In the genomic region with DNA sequence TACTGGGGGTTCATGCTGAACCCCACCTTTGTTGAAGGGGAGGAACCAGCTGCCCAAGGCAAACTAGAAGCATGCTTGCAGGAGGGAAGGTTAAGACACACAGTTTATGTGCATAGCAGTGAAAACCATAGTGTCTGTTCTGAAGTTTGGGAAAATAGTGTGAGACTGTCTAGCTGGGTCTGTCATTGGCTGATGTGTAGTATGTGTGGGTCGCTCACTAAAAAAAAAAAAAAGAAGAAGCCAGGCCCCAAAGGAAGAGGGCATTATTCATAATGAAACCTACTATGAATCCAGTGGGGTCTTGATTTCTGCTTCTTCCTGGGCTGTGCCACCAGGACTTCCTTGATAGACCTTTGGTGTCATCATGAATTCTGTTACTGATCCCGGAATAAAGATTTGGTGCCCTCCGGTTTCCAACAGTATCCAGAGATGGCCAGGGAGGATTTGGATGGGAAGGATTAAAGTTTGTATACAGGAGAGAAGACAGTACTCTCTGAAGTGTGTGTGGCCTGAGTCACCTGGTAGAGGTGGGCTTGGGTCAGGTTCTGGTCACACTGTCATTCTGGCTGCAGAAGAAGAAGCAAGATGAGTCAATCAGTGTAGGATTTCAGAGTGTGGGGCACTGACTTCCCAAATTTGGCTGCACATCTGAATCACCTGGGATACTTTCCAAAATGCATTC, we compare ENCODE assay signal across 16 cellular contexts.
DNase-seq lines count a peak whose midpoint lies in the region; ATAC-seq and TF ChIP-seq lines count a peak whose summit lies in the region.
"Had no signal": no experiment of that assay in that cellular context is flagged by ENCODE, and none has a peak within 500 bp of the region (broad histone marks: within the 10 kb centered on the region; RNA-seq: fewer than 3 reads in every experiment).

No MANE protein-coding gene starts in this region.

- no peaks in the 10 kb centered on the region for H3K27me3 ChIP-seq in dorsolateral prefrontal cortex
- H3K27me3 ChIP-seq: upper lobe of right lung had no signal

- H3K27me3 Mint-ChIP-seq in activated CD4-positive, alpha-beta T cell treated with anti-CD3 and anti-CD28 coated beads, Interleukin-2, amount 10 ng/mL, durations not matched to agents 24 days and 14 days: no peaks in the 10 kb centered on the region
- H3K27me3 Mint-ChIP-seq in endothelial cell (ENCODE audit: unreplicated experiment): no peaks in the 10 kb centered on the region
- H3K27me3 Mint-ChIP-seq: dendritic cell treated with granulocyte-macrophage colony-stimulating factor and Interleukin-4, amounts not matched to agents 40 ng/mL and 50 ng/mL, for 4 days had no signal

- TF ChIP-seq CTCF in dorsolateral prefrontal cortex (IDR thresholded peaks at IDR 0.05 in 54 of 56, conservative IDR thresholded peaks at IDR 0.05 in 2 of 56; ENCODE audit: low read depth in 1 of 56, partially characterized antibody in 56 of 56) (no peak), endothelial cell (IDR thresholded peaks at IDR 0.05; ENCODE audit: unreplicated experiment) (no peak)

- H3K27ac Mint-ChIP-seq in activated CD4-positive, alpha-beta T cell treated with anti-CD3 and anti-CD28 coated beads, Interleukin-2, amount 10 ng/mL, durations not matched to agents 24 days and 14 days: peak overlapping the region; percentile 87
- peak overlapping the region; percentile 55 for H3K27ac Mint-ChIP-seq in stimulated activated effector memory CD8-positive, alpha-beta T cell treated with anti-CD3 and anti-CD28 coated beads, Interleukin-12 subunit alpha, Interleukin-12 subunit beta, amount 100 ng/mL, for 72 hours
- no peak overlapping the region for H3K27ac Mint-ChIP-seq in endothelial cell (ENCODE audit: unreplicated experiment)
- H3K27ac Mint-ChIP-seq: dendritic cell treated with granulocyte-macrophage colony-stimulating factor and Interleukin-4, amounts not matched to agents 40 ng/mL and 50 ng/mL, for 4 days had no signal

- intact Hi-C loops in activated CD4-positive, alpha-beta T cell treated with anti-CD3 and anti-CD28 coated beads, Interleukin-2, amount 10 ng/mL, durations not matched to agents 24 days and 14 days (cut with micrococcal nuclease): no loop called here
- intact Hi-C loops in dorsolateral prefrontal cortex (cut with DNase I): no loop called here

- peak overlapping the region in 53 of 59 donors; percentile 18 to 93 (median 84) for H3K27ac ChIP-seq in dorsolateral prefrontal cortex
- H3K27ac ChIP-seq: upper lobe of right lung had no signal

- peaks cover 70% of the 10 kb centered on the region for H3K4me1 Mint-ChIP-seq in activated CD4-positive, alpha-beta T cell treated with anti-CD3 and anti-CD28 coated beads, Interleukin-2, amount 10 ng/mL, durations not matched to agents 24 days and 14 days
- H3K4me1 Mint-ChIP-seq in stimulated activated effector memory CD8-positive, alpha-beta T cell treated with anti-CD3 and anti-CD28 coated beads, Interleukin-12 subunit alpha, Interleukin-12 subunit beta, amount 100 ng/mL, for 72 hours: peaks cover 62% of the 10 kb centered on the region
- H3K4me1 Mint-ChIP-seq in endothelial cell (ENCODE audit: unreplicated experiment): no peaks in the 10 kb centered on the region

- no peaks in the 10 kb centered on the region for H3K9me3 Mint-ChIP-seq in activated CD4-positive, alpha-beta T cell treated with anti-CD3 and anti-CD28 coated beads, Interleukin-2, amount 10 ng/mL, durations not matched to agents 24 days and 14 days
- no peaks in the 10 kb centered on the region for H3K9me3 Mint-ChIP-seq in stimulated activated effector memory CD8-positive, alpha-beta T cell treated with anti-CD3 and anti-CD28 coated beads, Interleukin-12 subunit alpha, Interleukin-12 subunit beta, amount 100 ng/mL, for 72 hours
- H3K9me3 Mint-ChIP-seq in endothelial cell (ENCODE audit: unreplicated experiment): no peaks in the 10 kb centered on the region
- H3K9me3 Mint-ChIP-seq: H9 had no signal

- DNase-seq in activated CD4-positive, alpha-beta T cell treated with anti-CD3 and anti-CD28 coated beads, Interleukin-2, amount 10 ng/mL, durations not matched to agents 24 days and 14 days: no peak
- DNase-seq in activated CD4-positive, alpha-beta T cell treated with anti-CD3 and anti-CD28 coated beads for 48 hours: no peak
- DNase-seq in dorsolateral prefrontal cortex (no peak), globus pallidus (ENCODE audit: low spot score) (no peak), endothelial cell (ENCODE audit: low spot score) (no peak)
- DNase-seq in stimulated activated effector memory CD8-positive, alpha-beta T cell treated with anti-CD3 and anti-CD28 coated beads, Interleukin-12 subunit alpha, Interleukin-12 subunit beta, amount 100 ng/mL, for 72 hours (ENCODE audit: low spot score in 2 of 2): peak in 1 of 2 donors; percentile 52
- DNase-seq: activated naive CD4-positive, alpha-beta T cell treated with Interleukin-2 at 50 U/mL for 16 hours; foreskin melanocyte; H9; NCI-H1436; NCI-H774; Right ventricle myocardium superior; upper lobe of right lung had no signal

- peak overlapping the region; percentile 44 for H3K4me3 Mint-ChIP-seq in activated CD4-positive, alpha-beta T cell treated with anti-CD3 and anti-CD28 coated beads, Interleukin-2, amount 10 ng/mL, durations not matched to agents 24 days and 14 days
- H3K4me3 Mint-ChIP-seq in stimulated activated effector memory CD8-positive, alpha-beta T cell treated with anti-CD3 and anti-CD28 coated beads, Interleukin-12 subunit alpha, Interleukin-12 subunit beta, amount 100 ng/mL, for 72 hours: peak overlapping the region; percentile 30
- H3K4me3 Mint-ChIP-seq in endothelial cell (ENCODE audit: unreplicated experiment): no peak overlapping the region
- H3K4me3 Mint-ChIP-seq: dendritic cell treated with granulocyte-macrophage colony-stimulating factor and Interleukin-4, amounts not matched to agents 40 ng/mL and 50 ng/mL, for 4 days; H9 had no signal

- ATAC-seq in SK-N-SH treated with all-trans-retinoic acid at 6 μM for 48 hours (peak; percentile 18; the same call in 2 of the 3 replicates), GM18511 (IDR thresholded peaks at IDR 0.05; ENCODE audit: unreplicated experiment) (no peak)
- ATAC-seq in stimulated activated effector memory CD8-positive, alpha-beta T cell treated with anti-CD3 and anti-CD28 coated beads, Interleukin-12 subunit alpha, Interleukin-12 subunit beta, amount 100 ng/mL, for 72 hours: peak; percentile 88
- ATAC-seq: upper lobe of right lung had no signal

- no peak overlapping the region for H3K4me3 ChIP-seq in dorsolateral prefrontal cortex
- H3K4me3 ChIP-seq: upper lobe of right lung had no signal

- peaks cover 46% of the 10 kb centered on the region for H3K36me3 Mint-ChIP-seq in activated CD4-positive, alpha-beta T cell treated with anti-CD3 and anti-CD28 coated beads, Interleukin-2, amount 10 ng/mL, durations not matched to agents 24 days and 14 days (ENCODE audit: low read depth)
- H3K36me3 Mint-ChIP-seq in stimulated activated effector memory CD8-positive, alpha-beta T cell treated with anti-CD3 and anti-CD28 coated beads, Interleukin-12 subunit alpha, Interleukin-12 subunit beta, amount 100 ng/mL, for 72 hours: no peaks in the 10 kb centered on the region
- no peaks in the 10 kb centered on the region for H3K36me3 Mint-ChIP-seq in endothelial cell (ENCODE audit: low read depth, unreplicated experiment)

TF ChIP-seq in SK-N-SH treated with all-trans-retinoic acid at 6 μM for 48 hours, 23 proteins besides CTCF, POLR2A, EP300 and RAD21 (continues in another document):
- TF ChIP-seq ISL1 (CRISPR knock-in tag; IDR thresholded peaks at IDR 0.05): no peak
- TF ChIP-seq ARNTL (CRISPR knock-in tag; IDR thresholded peaks at IDR 0.05; ENCODE audit: borderline replicate concordance, low read depth): no peak
- TF ChIP-seq ZNF565 (CRISPR knock-in tag; conservative IDR thresholded peaks at IDR 0.05; ENCODE audit: low read depth): no peak
- TF ChIP-seq, protein P1, sequence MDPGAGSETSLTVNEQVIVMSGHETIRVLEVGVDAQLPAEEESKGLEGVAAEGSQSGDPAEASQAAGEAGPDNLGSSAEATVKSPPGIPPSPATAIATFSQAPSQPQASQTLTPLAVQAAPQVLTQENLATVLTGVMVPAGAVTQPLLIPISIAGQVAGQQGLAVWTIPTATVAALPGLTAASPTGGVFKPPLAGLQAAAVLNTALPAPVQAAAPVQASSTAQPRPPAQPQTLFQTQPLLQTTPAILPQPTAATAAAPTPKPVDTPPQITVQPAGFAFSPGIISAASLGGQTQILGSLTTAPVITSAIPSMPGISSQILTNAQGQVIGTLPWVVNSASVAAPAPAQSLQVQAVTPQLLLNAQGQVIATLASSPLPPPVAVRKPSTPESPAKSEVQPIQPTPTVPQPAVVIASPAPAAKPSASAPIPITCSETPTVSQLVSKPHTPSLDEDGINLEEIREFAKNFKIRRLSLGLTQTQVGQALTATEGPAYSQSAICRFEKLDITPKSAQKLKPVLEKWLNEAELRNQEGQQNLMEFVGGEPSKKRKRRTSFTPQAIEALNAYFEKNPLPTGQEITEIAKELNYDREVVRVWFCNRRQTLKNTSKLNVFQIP (CRISPR knock-in tag; IDR thresholded peaks at IDR 0.05; ENCODE audit: borderline replicate concordance, low read depth): no peak
- TF ChIP-seq, protein P2, sequence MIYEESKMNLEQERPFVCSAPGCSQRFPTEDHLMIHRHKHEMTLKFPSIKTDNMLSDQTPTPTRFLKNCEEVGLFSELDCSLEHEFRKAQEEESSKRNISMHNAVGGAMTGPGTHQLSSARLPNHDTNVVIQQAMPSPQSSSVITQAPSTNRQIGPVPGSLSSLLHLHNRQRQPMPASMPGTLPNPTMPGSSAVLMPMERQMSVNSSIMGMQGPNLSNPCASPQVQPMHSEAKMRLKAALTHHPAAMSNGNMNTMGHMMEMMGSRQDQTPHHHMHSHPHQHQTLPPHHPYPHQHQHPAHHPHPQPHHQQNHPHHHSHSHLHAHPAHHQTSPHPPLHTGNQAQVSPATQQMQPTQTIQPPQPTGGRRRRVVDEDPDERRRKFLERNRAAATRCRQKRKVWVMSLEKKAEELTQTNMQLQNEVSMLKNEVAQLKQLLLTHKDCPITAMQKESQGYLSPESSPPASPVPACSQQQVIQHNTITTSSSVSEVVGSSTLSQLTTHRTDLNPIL (CRISPR knock-in tag; IDR thresholded peaks at IDR 0.05; ENCODE audit: low read depth): no peak
- no peak for TF ChIP-seq PPARA (CRISPR knock-in tag; IDR thresholded peaks at IDR 0.05; ENCODE audit: borderline replicate concordance)
